15 cellular contexts compared by ENCODE assay signal in genomic region chr22:19805821-19806212, GRCh38. TPM values are rescaled to one million over a fixed set of nuclear protein-coding genes. Genes with fewer than 3 reads are reported as not detected.
DNase-seq lines count a peak whose midpoint lies in the region; ATAC-seq and TF ChIP-seq lines count a peak whose summit lies in the region.
"Had no signal": no experiment of that assay in that cellular context is flagged by ENCODE, and none has a peak within 500 bp of the region (broad histone marks: within the 10 kb centered on the region; RNA-seq: fewer than 3 reads in every experiment).

No MANE protein-coding gene starts in this region.

- intact Hi-C loops in posterior vena cava (cut with DNase I): no loop called here

- TF ChIP-seq CTCF in epithelial cell of esophagus (IDR thresholded peaks at IDR 0.05; ENCODE audit: insufficient read depth, low read depth, low read length, missing control alignments): no peak
- no peak for TF ChIP-seq CTCF in omental fat pad (IDR thresholded peaks at IDR 0.05)

- ATAC-seq in GM18858 (IDR thresholded peaks at IDR 0.05; ENCODE audit: unreplicated experiment) (no peak), omental fat pad (ENCODE audit: low FRiP score) (no peak), HG02938 (IDR thresholded peaks at IDR 0.05; ENCODE audit: unreplicated experiment) (no peak)

- peak; percentile 67 for DNase-seq in EH (ENCODE audit: low read depth)
- peak; percentile 14 for DNase-seq in LHCN-M2 (ENCODE audit: low read depth)
- DNase-seq in epithelial cell of esophagus (ENCODE audit: low read depth): peak; percentile 24
- peak; percentile 68 for DNase-seq in posterior vena cava (ENCODE audit: low spot score)
- no peak for DNase-seq in omental fat pad (ENCODE audit: low spot score)
- DNase-seq: activated naive CD4-positive, alpha-beta T cell; CD4-positive, CD25-positive, alpha-beta regulatory T cell; effector CD4-positive, alpha-beta T cell; GDM1 had no signal

- H3K4me3 ChIP-seq in epithelial cell of esophagus (ENCODE audit: low read length): no peak overlapping the region
- H3K4me3 ChIP-seq: prostate gland had no signal

RNA-seq across cellular contexts. Expression of gene TBX1, which starts 45.2 kb away (rescaled TPM):
- total RNA-seq in LHCN-M2 (2014; rRNA removed) (13.0 and 16.7 TPM in 2 replicates), posterior vena cava (1 to 10 TPM; 7.5 to 8.1 TPM), omental fat pad (1 to 10 TPM in 1 of 4 donors, under 1 TPM in 1, not detected in 2; 0.65 to 2.7 TPM)
- 19.6 TPM for polyA plus RNA-seq in LHCN-M2 (2012)
- total RNA-seq: CD4-positive, CD25-positive, alpha-beta regulatory T cell; frontal cortex; temporal lobe had no signal
- polyA plus RNA-seq: CD4-positive, CD25-positive, alpha-beta regulatory T cell; IgD-negative memory B cell had no signal

RNA-seq across cellular contexts. Expression of gene GNB1L, which starts 48.9 kb away (rescaled TPM):
- total RNA-seq in LHCN-M2 (2014; rRNA removed): 11.3 and 14.0 TPM in 2 replicates
- polyA plus RNA-seq in LHCN-M2 (2012): 9.0 TPM
- total RNA-seq in posterior vena cava: 1 to 10 TPM; 3.6 to 3.9 TPM
- total RNA-seq in omental fat pad: 1 to 10 TPM; 4.3 to 7.6 (median 6.1) TPM

RNA-seq across cellular contexts. Expression of gene RTL10, which starts 48.9 kb away (rescaled TPM):
- 13.3 and 14.9 TPM in 2 replicates for total RNA-seq in LHCN-M2 (2014; rRNA removed)
- polyA plus RNA-seq in LHCN-M2 (2012): 19.1 TPM
- 1 to 10 TPM; 7.6 to 8.6 TPM for total RNA-seq in posterior vena cava
- 10 to 100 TPM in 3 of 4 donors, 1 to 10 TPM in 1; 7.6 to 12.6 (median 10.4) TPM for total RNA-seq in omental fat pad
